ENCODE assay signal across 1 cellular context in genomic region chr1:37997256-37998088, GRCh38.
TF ChIP-seq lines count a peak whose summit lies in the region.

No MANE protein-coding gene starts in this region.

TF ChIP-seq in H1, 55 proteins besides CTCF, POLR2A, EP300 and RAD21:
- TF ChIP-seq GTF2F1 (IDR thresholded peaks at IDR 0.05; ENCODE audit: borderline replicate concordance, low read depth, low read length): no peak
- no peak for TF ChIP-seq KDM4A (IDR thresholded peaks at IDR 0.05; ENCODE audit: low read depth, low read length, severe bottlenecking)
- no peak for TF ChIP-seq ASH2L (IDR thresholded peaks at IDR 0.05; ENCODE audit: low read length)
- no peak for TF ChIP-seq GABPA (IDR thresholded peaks at IDR 0.05; ENCODE audit: borderline replicate concordance, insufficient read depth, low read length)
- TF ChIP-seq CHD2 (IDR thresholded peaks at IDR 0.05; ENCODE audit: low read length): no peak
- no peak for TF ChIP-seq CHD1 (IDR thresholded peaks at IDR 0.05; ENCODE audit: low read depth, low read length)
- no peak for TF ChIP-seq EGR1 (IDR thresholded peaks at IDR 0.05; ENCODE audit: borderline replicate concordance, low read depth, low read length)
- TF ChIP-seq TAF7 (optimal IDR thresholded peaks at IDR 0.05; ENCODE audit: borderline replicate concordance, low read depth, low read length): no peak
- TF ChIP-seq BACH1 (IDR thresholded peaks at IDR 0.05; ENCODE audit: low read length): no peak
- TF ChIP-seq CTBP2 (IDR thresholded peaks at IDR 0.05; ENCODE audit: borderline replicate concordance, insufficient read depth, insufficient read length, low read length): no peak
- no peak for TF ChIP-seq RXRA (IDR thresholded peaks at IDR 0.05; ENCODE audit: insufficient read depth, low read depth, low read length)
- no peak for TF ChIP-seq PHF8 (conservative IDR thresholded peaks at IDR 0.05; ENCODE audit: low read depth, low read length)
